Comparison of ENCODE assay signal across 14 cellular contexts in the genomic region with DNA sequence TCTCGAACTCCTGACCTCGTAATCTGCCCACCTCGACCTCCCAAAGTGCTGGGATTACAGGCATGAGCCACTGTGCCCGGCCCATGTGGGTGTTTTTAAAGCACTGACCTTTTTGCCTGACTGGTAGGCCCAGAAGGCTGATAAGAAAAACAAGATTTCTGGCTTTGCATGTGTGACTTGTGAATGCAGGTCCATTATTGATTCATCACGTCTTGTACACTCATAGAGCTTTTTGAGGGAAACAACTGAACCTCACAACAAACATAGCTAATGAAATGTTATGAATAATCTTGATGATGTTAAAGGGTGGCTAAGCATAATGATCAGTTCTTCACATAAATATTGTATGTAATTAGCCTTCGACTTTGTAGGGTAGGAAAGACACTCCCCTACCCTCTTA.
A peak's percentile ranks its signal among the peaks of the same experiment; 100 is the strongest.
DNase-seq lines count a peak whose midpoint lies in the region; ATAC-seq and TF ChIP-seq lines count a peak whose summit lies in the region.
"Had no signal": no experiment of that assay in that cellular context is flagged by ENCODE, and none has a peak within 500 bp of the region (broad histone marks: within the 10 kb centered on the region; RNA-seq: fewer than 3 reads in every experiment).

No MANE protein-coding gene starts in this region.

- no peak overlapping the region for H2BK5ac ChIP-seq in H9 (ENCODE audit: insufficient read length, low read length)

- no peak overlapping the region for H3K9ac ChIP-seq in smooth muscle cell (ENCODE audit: low read depth)
- no peak overlapping the region for H3K9ac ChIP-seq in H9 (ENCODE audit: extremely low read depth, insufficient read length, low read length)

- H3K79me2 ChIP-seq in osteoblast (ENCODE audit: insufficient read depth, low read length) (no peaks in the 10 kb centered on the region), smooth muscle cell (ENCODE audit: low read depth) (no peaks in the 10 kb centered on the region), H9 (ENCODE audit: insufficient read depth, low read length) (no peaks in the 10 kb centered on the region)

- H2AK5ac ChIP-seq in H9 (ENCODE audit: insufficient read length, low read length) = no peak overlapping the region

- H3K23me2 ChIP-seq in H9 (ENCODE audit: insufficient read length, low read depth, low read length, poor library complexity, severe bottlenecking) = no peaks in the 10 kb centered on the region

- H3K27ac ChIP-seq in VCaP (peak overlapping the region; percentile 34), osteoblast (ENCODE audit: low read depth, low read length) (peak overlapping the region; percentile 62), smooth muscle cell (ENCODE audit: low read depth) (peak overlapping the region; percentile 7), H9 (ENCODE audit: insufficient read length, low read depth, low read length) (no peak overlapping the region)
- H3K27ac ChIP-seq: A549 had no signal

- no peak overlapping the region for H4K8ac ChIP-seq in H9 (replicated peaks; ENCODE audit: insufficient read length, low read depth, low read length)

- H3K27me3 Mint-ChIP-seq in chondrocyte (ENCODE audit: low read depth) = no peaks in the 10 kb centered on the region
- peaks cover 16% of the 10 kb centered on the region for H3K27me3 Mint-ChIP-seq in H9 (ENCODE audit: low read depth)

- no peak for TF ChIP-seq CTCF in VCaP (conservative IDR thresholded peaks at IDR 0.05)
- no peak for TF ChIP-seq CTCF in chondrocyte (IDR thresholded peaks at IDR 0.05)
- TF ChIP-seq CTCF in osteoblast (IDR thresholded peaks at IDR 0.05; ENCODE audit: extremely low read depth, low read depth, low read length) = no peak
- TF ChIP-seq CTCF in smooth muscle cell (IDR thresholded peaks at IDR 0.05; ENCODE audit: borderline replicate concordance, insufficient read depth, poor library complexity, severe bottlenecking) = no peak
- TF ChIP-seq CTCF in H9 (conservative IDR thresholded peaks at IDR 0.05) = no peak

- no peaks in the 10 kb centered on the region for H3K79me1 ChIP-seq in H9 (ENCODE audit: insufficient read depth, low read depth, low read length, poor library complexity, severe bottlenecking)

- H3K36me3 Mint-ChIP-seq in chondrocyte (ENCODE audit: low read depth) = peaks cover 32% of the 10 kb centered on the region
- H3K36me3 Mint-ChIP-seq in H9 (ENCODE audit: insufficient read depth in 1 of 3, low read depth in 3 of 3) = peaks cover 11 to 25% (median 16%) of the 10 kb centered on the region in 3 experiments
- H3K36me3 Mint-ChIP-seq: CD14-positive monocyte; CD8-positive, alpha-beta T cell; IgD-negative memory B cell had no signal

- H3K4me3 ChIP-seq in osteoblast (ENCODE audit: insufficient read depth, low read length) (no peak overlapping the region), smooth muscle cell (no peak overlapping the region)
- H3K4me3 ChIP-seq: A549 had no signal

- H4K20me1 ChIP-seq in osteoblast (ENCODE audit: insufficient read depth, low read length) (no peaks in the 10 kb centered on the region), smooth muscle cell (ENCODE audit: low read depth) (no peaks in the 10 kb centered on the region), H9 (ENCODE audit: control insufficient read depth, insufficient read depth, insufficient read length) (no peaks in the 10 kb centered on the region)

- no peak overlapping the region for H2BK15ac ChIP-seq in H9 (ENCODE audit: low read depth, low read length)

- H4K5ac ChIP-seq in H9 (ENCODE audit: insufficient read length, low read depth, low read length) = no peak overlapping the region

- H3K4me2 ChIP-seq in osteoblast (ENCODE audit: insufficient read depth, low read length) = no peak overlapping the region
- H3K4me2 ChIP-seq in smooth muscle cell = no peak overlapping the region
- H3K4me2 ChIP-seq in H9 (ENCODE audit: insufficient read depth, insufficient read length, low read length) = no peak overlapping the region
- H3K4me2 ChIP-seq: A549 had no signal

- no peak for ATAC-seq in HG03565 (IDR thresholded peaks at IDR 0.05; ENCODE audit: unreplicated experiment)
- ATAC-seq: A549; CD8-positive, alpha-beta T cell had no signal

- H3K27me3 ChIP-seq in osteoblast (ENCODE audit: insufficient read depth, low read length) = no peaks in the 10 kb centered on the region
- no peaks in the 10 kb centered on the region for H3K27me3 ChIP-seq in smooth muscle cell (ENCODE audit: low read depth)
- no peaks in the 10 kb centered on the region for H3K27me3 ChIP-seq in H9 (ENCODE audit: insufficient read depth, low read length)

- H3K23ac ChIP-seq in H9 (ENCODE audit: insufficient read length, low read depth, low read length) = no peak overlapping the region

- no peak overlapping the region for H3K56ac ChIP-seq in H9 (ENCODE audit: insufficient read length, low read depth, low read length)

- H3K4me1 ChIP-seq in osteoblast (ENCODE audit: insufficient read depth, low read length) = peaks cover 27% of the 10 kb centered on the region
- peaks cover 8% of the 10 kb centered on the region for H3K4me1 ChIP-seq in smooth muscle cell (ENCODE audit: low read depth)
- H3K4me1 ChIP-seq in H9 (ENCODE audit: insufficient read depth, low read length) = peaks cover 5% of the 10 kb centered on the region

- H3K36me3 ChIP-seq in osteoblast (ENCODE audit: insufficient read depth, low read length) = peaks cover 3% of the 10 kb centered on the region
- H3K36me3 ChIP-seq in smooth muscle cell (ENCODE audit: low read depth) = no peaks in the 10 kb centered on the region

- no peak overlapping the region for H3K18ac ChIP-seq in H9 (ENCODE audit: insufficient read length, low read depth, low read length)

- DNase-seq in chondrocyte (ENCODE audit: low spot score) (no peak), osteoblast (ENCODE audit: insufficient read length, low spot score, missing footprints) (no peak), smooth muscle cell (lab: John Stamatoyannopoulos, UW; ENCODE audit: unreplicated experiment) (no peak), H9 (no peak), NCI-H2227 (lab: John Stamatoyannopoulos, UW; ENCODE audit: unreplicated experiment) (no peak)
- DNase-seq: CD8-positive, alpha-beta T cell; COR-L47; DMS153; DMS79 treated with DMSO at 0.1 percent for 48 hours had no signal

- H2BK12ac ChIP-seq in H9 (ENCODE audit: insufficient read length, low read depth, low read length) = no peak overlapping the region

- WGBS in smooth muscle cell (ENCODE audit: low lambda C conversion rate) = 79% methylated on average over 6 of the region's 6 CpGs
- no CpG with 5 or more reads among the region's 6 CpGs for WGBS in H9 (ENCODE audit: extremely low coverage, insufficient read length, low lambda C conversion rate)

- no peak overlapping the region for H3T11ph ChIP-seq in H9 (ENCODE audit: low read length)

- H3K4me1 Mint-ChIP-seq in chondrocyte (ENCODE audit: low read depth) = peaks cover 64% of the 10 kb centered on the region
- peaks cover 19 to 28% of the 10 kb centered on the region in 2 experiments for H3K4me1 Mint-ChIP-seq in H9
- H3K4me1 Mint-ChIP-seq: CD14-positive monocyte, IgD-negative memory B cell had no signal

- H3K4ac ChIP-seq in H9 (ENCODE audit: low read depth, low read length) = no peak overlapping the region

- no peak overlapping the region for H4K91ac ChIP-seq in H9 (ENCODE audit: insufficient read length, low read depth, low read length)

- H3K4me3 Mint-ChIP-seq in chondrocyte (ENCODE audit: unreplicated experiment) (no peak overlapping the region), H9 (no peak overlapping the region)
- H3K4me3 Mint-ChIP-seq: CD14-positive monocyte; CD8-positive, alpha-beta T cell; IgD-negative memory B cell had no signal

- H3K9me3 Mint-ChIP-seq in chondrocyte (ENCODE audit: low read depth) (peaks cover 6% of the 10 kb centered on the region), H9 (peaks cover 0 to 4% of the 10 kb centered on the region in 2 experiments; a peak in 2 of 5 replicates)

- H2AFZ ChIP-seq in osteoblast (ENCODE audit: low read length) (no peak overlapping the region), smooth muscle cell (ENCODE audit: low read depth) (no peak overlapping the region), H9 (ENCODE audit: low read length) (no peak overlapping the region)

- H3K27ac Mint-ChIP-seq in chondrocyte (ENCODE audit: unreplicated experiment) (peak overlapping the region; percentile 58), H9 (no peak overlapping the region)
- H3K27ac Mint-ChIP-seq: CD14-positive monocyte; CD8-positive, alpha-beta T cell; IgD-negative memory B cell had no signal

- no peak overlapping the region for H3K14ac ChIP-seq in H9 (ENCODE audit: insufficient read depth, low read length)

- no peaks in the 10 kb centered on the region for H3K9me3 ChIP-seq in osteoblast (ENCODE audit: low read depth, low read length)
- H3K9me3 ChIP-seq in smooth muscle cell (replicated peaks; ENCODE audit: low read depth) = no peaks in the 10 kb centered on the region
- H3K9me3 ChIP-seq in H9 (ENCODE audit: control insufficient read depth, low read depth, low read length) = no peaks in the 10 kb centered on the region
- H3K9me3 ChIP-seq: A549 had no signal

- no peak overlapping the region for H2BK120ac ChIP-seq in H9 (ENCODE audit: low read depth, low read length, poor library complexity, severe bottlenecking)

- H2BK20ac ChIP-seq in H9 (ENCODE audit: low read depth, low read length, poor library complexity, severe bottlenecking) = no peak overlapping the region

- H3F3A ChIP-seq in smooth muscle cell (ENCODE audit: low read depth) = no peaks in the 10 kb centered on the region
